ENCODE assay signal across 1 cellular context in the genomic region with DNA sequence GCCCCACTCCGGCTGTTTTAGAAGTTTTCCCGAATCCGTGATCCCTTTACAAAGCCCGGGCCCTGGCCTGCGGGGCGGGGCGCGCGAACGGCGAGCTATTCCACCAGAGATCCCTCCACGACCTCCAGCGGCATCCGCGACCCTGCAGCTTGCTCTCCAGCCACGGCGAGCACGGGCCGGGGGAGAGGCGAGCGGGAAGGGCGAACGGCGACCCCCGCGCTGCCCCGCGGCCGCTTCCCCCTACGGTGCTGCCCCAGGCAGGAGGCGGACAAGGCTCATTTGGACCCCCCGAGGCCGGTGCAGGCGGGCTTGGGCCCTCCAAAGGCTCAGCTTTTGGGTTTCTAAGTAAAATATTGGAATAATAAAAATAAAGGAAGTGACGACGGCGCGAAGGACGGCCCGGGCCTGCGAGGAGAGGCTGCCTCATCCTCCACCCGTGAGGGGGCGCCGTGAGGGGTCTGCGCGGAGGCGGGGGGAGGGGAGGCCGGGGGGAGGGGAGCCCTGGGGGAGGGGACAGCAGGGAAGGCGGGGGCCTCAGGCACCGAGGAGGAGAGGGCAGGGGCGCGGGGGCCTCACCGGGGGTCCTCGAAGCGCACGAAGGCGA.
A peak's percentile ranks its signal among the peaks of the same experiment; 100 is the strongest.
TF ChIP-seq lines count a peak whose summit lies in the region.

No MANE protein-coding gene starts in this region.

TF ChIP-seq in HepG2, 621 proteins besides CTCF, POLR2A, EP300 and RAD21 (continued from another document):
- TF ChIP-seq, protein P1, sequence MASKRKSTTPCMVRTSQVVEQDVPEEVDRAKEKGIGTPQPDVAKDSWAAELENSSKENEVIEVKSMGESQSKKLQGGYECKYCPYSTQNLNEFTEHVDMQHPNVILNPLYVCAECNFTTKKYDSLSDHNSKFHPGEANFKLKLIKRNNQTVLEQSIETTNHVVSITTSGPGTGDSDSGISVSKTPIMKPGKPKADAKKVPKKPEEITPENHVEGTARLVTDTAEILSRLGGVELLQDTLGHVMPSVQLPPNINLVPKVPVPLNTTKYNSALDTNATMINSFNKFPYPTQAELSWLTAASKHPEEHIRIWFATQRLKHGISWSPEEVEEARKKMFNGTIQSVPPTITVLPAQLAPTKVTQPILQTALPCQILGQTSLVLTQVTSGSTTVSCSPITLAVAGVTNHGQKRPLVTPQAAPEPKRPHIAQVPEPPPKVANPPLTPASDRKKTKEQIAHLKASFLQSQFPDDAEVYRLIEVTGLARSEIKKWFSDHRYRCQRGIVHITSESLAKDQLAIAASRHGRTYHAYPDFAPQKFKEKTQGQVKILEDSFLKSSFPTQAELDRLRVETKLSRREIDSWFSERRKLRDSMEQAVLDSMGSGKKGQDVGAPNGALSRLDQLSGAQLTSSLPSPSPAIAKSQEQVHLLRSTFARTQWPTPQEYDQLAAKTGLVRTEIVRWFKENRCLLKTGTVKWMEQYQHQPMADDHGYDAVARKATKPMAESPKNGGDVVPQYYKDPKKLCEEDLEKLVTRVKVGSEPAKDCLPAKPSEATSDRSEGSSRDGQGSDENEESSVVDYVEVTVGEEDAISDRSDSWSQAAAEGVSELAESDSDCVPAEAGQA (IDR thresholded peaks at IDR 0.05; ENCODE audit: low read depth), result no peak
- TF ChIP-seq, protein P1 (CRISPR knock-in tag; IDR thresholded peaks at IDR 0.05; ENCODE audit: borderline replicate concordance), result 0 out of 2 replicates have a peak, but pooled peaks have one; percentile 27
- TF ChIP-seq E2F5 (CRISPR knock-in tag; conservative IDR thresholded peaks at IDR 0.05), result no peak
- TF ChIP-seq HOXA5 (CRISPR knock-in tag; IDR thresholded peaks at IDR 0.05), result no peak
- TF ChIP-seq MIXL1 (CRISPR knock-in tag; IDR thresholded peaks at IDR 0.05), result no peak
- TF ChIP-seq MED8 (CRISPR knock-in tag; IDR thresholded peaks at IDR 0.05; ENCODE audit: insufficient replicate concordance), result no peak
- TF ChIP-seq KDM2A (CRISPR knock-in tag; IDR thresholded peaks at IDR 0.05; ENCODE audit: borderline replicate concordance, low read depth), result peak; percentile 63; the same call in 1 of the 2 replicates
- peak; percentile 71 for TF ChIP-seq AGO2 (optimal IDR thresholded peaks at IDR 0.05; ENCODE audit: low read depth, low read length)
- TF ChIP-seq HNRNPK (IDR thresholded peaks at IDR 0.05; ENCODE audit: low read depth, low read length, poor library complexity, severe bottlenecking), result peak; percentile 41
- no peak for TF ChIP-seq ZBTB42 (CRISPR knock-in tag; IDR thresholded peaks at IDR 0.05)
- TF ChIP-seq, protein P2, sequence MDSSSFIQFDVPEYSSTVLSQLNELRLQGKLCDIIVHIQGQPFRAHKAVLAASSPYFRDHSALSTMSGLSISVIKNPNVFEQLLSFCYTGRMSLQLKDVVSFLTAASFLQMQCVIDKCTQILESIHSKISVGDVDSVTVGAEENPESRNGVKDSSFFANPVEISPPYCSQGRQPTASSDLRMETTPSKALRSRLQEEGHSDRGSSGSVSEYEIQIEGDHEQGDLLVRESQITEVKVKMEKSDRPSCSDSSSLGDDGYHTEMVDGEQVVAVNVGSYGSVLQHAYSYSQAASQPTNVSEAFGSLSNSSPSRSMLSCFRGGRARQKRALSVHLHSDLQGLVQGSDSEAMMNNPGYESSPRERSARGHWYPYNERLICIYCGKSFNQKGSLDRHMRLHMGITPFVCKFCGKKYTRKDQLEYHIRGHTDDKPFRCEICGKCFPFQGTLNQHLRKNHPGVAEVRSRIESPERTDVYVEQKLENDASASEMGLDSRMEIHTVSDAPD (CRISPR knock-in tag; IDR thresholded peaks at IDR 0.05), result no peak; the same call in 1 of the 2 replicates
- TF ChIP-seq ZSCAN12 (CRISPR knock-in tag; IDR thresholded peaks at IDR 0.05), result no peak
- TF ChIP-seq, protein P3, sequence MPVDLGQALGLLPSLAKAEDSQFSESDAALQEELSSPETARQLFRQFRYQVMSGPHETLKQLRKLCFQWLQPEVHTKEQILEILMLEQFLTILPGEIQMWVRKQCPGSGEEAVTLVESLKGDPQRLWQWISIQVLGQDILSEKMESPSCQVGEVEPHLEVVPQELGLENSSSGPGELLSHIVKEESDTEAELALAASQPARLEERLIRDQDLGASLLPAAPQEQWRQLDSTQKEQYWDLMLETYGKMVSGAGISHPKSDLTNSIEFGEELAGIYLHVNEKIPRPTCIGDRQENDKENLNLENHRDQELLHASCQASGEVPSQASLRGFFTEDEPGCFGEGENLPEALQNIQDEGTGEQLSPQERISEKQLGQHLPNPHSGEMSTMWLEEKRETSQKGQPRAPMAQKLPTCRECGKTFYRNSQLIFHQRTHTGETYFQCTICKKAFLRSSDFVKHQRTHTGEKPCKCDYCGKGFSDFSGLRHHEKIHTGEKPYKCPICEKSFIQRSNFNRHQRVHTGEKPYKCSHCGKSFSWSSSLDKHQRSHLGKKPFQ (CRISPR knock-in tag; IDR thresholded peaks at IDR 0.05; ENCODE audit: insufficient replicate concordance), result peak; percentile 9
